ENCODE assay signal across 13 cellular contexts in the genomic region with DNA sequence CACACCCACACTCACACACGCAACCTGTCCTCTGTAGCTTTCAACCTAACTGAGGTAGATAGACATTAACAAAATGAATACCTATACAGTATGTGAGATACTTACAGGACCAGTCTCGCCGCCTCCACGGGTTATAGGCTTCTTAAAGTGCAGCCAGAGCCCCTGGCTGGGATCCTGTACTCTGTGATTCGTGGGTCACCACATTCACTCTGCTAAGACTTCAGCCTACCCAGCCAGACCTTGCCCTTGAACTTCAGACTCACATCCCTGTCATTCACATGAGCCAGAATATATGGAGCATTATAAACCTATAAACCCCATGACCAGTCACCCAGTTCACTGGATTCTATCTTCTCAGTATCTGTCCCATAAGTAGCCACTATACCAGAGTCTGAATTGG. TPM values are rescaled to one million over a fixed set of nuclear protein-coding genes. Genes with fewer than 3 reads are reported as not detected.
A peak's percentile ranks its signal among the peaks of the same experiment; 100 is the strongest.
DNase-seq lines count a peak whose midpoint lies in the region; ATAC-seq, FAIRE-seq and TF ChIP-seq lines count a peak whose summit lies in the region.
"Had no signal": no experiment of that assay in that cellular context is flagged by ENCODE, and none has a peak within 500 bp of the region (broad histone marks: within the 10 kb centered on the region; RNA-seq: fewer than 3 reads in every experiment).

No MANE protein-coding gene starts in this region.

- ATAC-seq in activated B cell treated with CpG ODN at 0.5 μM for 24 hours (ENCODE audit: low read depth), result no peak
- ATAC-seq: Panc1 had no signal

- no peak overlapping the region for H3K4me2 ChIP-seq in OCI-LY7 (ENCODE audit: low read length)

- DNase-seq in activated CD4-positive, alpha-beta T cell treated with anti-CD3 and anti-CD28 coated beads, Interleukin-2, amount 10 ng/mL, durations not matched to agents 24 days and 14 days, result no peak
- DNase-seq in activated CD4-positive, alpha-beta T cell treated with anti-CD3 and anti-CD28 coated beads, Interleukin-2, amount 50 U/mL, for 48 hours, result no peak
- DNase-seq in activated B cell treated with CpG ODN at 0.5 μM for 24 hours (no peak), epithelial cell of prostate (ENCODE audit: low read depth, low spot score) (no peak), small intestine (peak; percentile 42), OCI-LY7 (ENCODE audit: low spot score) (no peak), GM19239 (ENCODE audit: insufficient read length, low spot score) (no peak)
- DNase-seq in stimulated activated naive CD4-positive, alpha-beta T cell treated with Interleukin-2 at 50 U/mL for 16 hours (lab: John Stamatoyannopoulos, UW), result no peak
- DNase-seq: NCI-H1092 treated with DMSO at 0.1 percent for 48 hours had no signal

- BruUV-seq in OCI-LY7 (replicated peaks; lab: Mats Ljungman, UMichigan), result no TSS peak

- TF ChIP-seq CTCF in activated B cell treated with CpG ODN at 0.5 μM for 24 hours (IDR thresholded peaks at IDR 0.05) (no peak), OCI-LY7 (conservative IDR thresholded peaks at IDR 0.05; ENCODE audit: low read length) (no peak)

- intact Hi-C loops in activated CD4-positive, alpha-beta T cell treated with anti-CD3 and anti-CD28 coated beads, Interleukin-2, amount 10 ng/mL, durations not matched to agents 24 days and 14 days (cut with micrococcal nuclease), result no loop called here
- intact Hi-C loops in activated B cell treated with CpG ODN at 0.5 μM for 24 hours (cut with micrococcal nuclease), result loop anchor here (1.0 kb wide), 2 partner anchors 36 to 66 kb away; no protein-coding TSS in a partner anchor
- intact Hi-C loops in OCI-LY7 (cut with micrococcal nuclease; ENCODE audit: unreplicated experiment), result no loop called here

- H3K27ac Mint-ChIP-seq in activated CD4-positive, alpha-beta T cell treated with anti-CD3 and anti-CD28 coated beads, Interleukin-2, amount 10 ng/mL, durations not matched to agents 24 days and 14 days, result peak overlapping the region; percentile 89
- peak overlapping the region; percentile 15 for H3K27ac Mint-ChIP-seq in activated B cell treated with CpG ODN at 0.5 μM for 24 hours

- WGBS in small intestine, 3 donors, result 66 to 81% (median 73%) methylated on average over 5 of the region's 5 CpGs

- peak overlapping the region; percentile 59 for H3K4me3 Mint-ChIP-seq in activated CD4-positive, alpha-beta T cell treated with anti-CD3 and anti-CD28 coated beads, Interleukin-2, amount 10 ng/mL, durations not matched to agents 24 days and 14 days
- peak overlapping the region; percentile 86 for H3K4me3 Mint-ChIP-seq in activated B cell treated with CpG ODN at 0.5 μM for 24 hours

- H3K9me3 ChIP-seq in small intestine (ENCODE audit: control insufficient read depth, low read depth) (no peaks in the 10 kb centered on the region), OCI-LY7 (ENCODE audit: low read length) (no peaks in the 10 kb centered on the region)
- H3K9me3 ChIP-seq: esophagus muscularis mucosa, stomach had no signal

- FAIRE-seq in small intestine (lab: Jason Lieb, UNC), result no peak
- no peak for FAIRE-seq in GM19239 (lab: Jason Lieb, UNC)
- FAIRE-seq: A204.1 had no signal

- no peaks in the 10 kb centered on the region for H3K79me2 ChIP-seq in OCI-LY7 (ENCODE audit: insufficient read depth, low read depth, low read length)

- CTCF ChIA-PET in activated B cell treated with CpG ODN at 0.5 μM for 24 hours (lab: Charles Lee) (interaction anchor here (0.8 to 2.0 kb wide), 5 partner anchors 37 to 185 kb away, joined by 3 to 16 read pairs (median 6); no protein-coding TSS in a partner anchor), OCI-LY7 (lab: Charles Lee; ENCODE audit: unreplicated experiment) (no interaction called here)

- H3K9me3 Mint-ChIP-seq in activated CD4-positive, alpha-beta T cell treated with anti-CD3 and anti-CD28 coated beads, Interleukin-2, amount 10 ng/mL, durations not matched to agents 24 days and 14 days, result peaks cover 8% of the 10 kb centered on the region
- no peaks in the 10 kb centered on the region for H3K9me3 Mint-ChIP-seq in activated B cell treated with CpG ODN at 0.5 μM for 24 hours

- no peaks in the 10 kb centered on the region for H3K9me2 ChIP-seq in OCI-LY7 (ENCODE audit: insufficient read depth, low read length)

- H3K27ac ChIP-seq in epithelial cell of prostate, result peak overlapping the region; percentile 75
- no peak overlapping the region for H3K27ac ChIP-seq in small intestine (ENCODE audit: low read depth in 1 of 2, low read length in 1 of 2)
- H3K27ac ChIP-seq in OCI-LY7 (ENCODE audit: low read depth, low read length, poor library complexity, severe bottlenecking), result no peak overlapping the region

- H2AFZ ChIP-seq in OCI-LY7 (ENCODE audit: low read length), result no peak overlapping the region

- H4K20me1 ChIP-seq in OCI-LY7 (ENCODE audit: insufficient read depth, low read length), result no peaks in the 10 kb centered on the region

- peaks cover 2% of the 10 kb centered on the region for H3K27me3 Mint-ChIP-seq in activated CD4-positive, alpha-beta T cell treated with anti-CD3 and anti-CD28 coated beads, Interleukin-2, amount 10 ng/mL, durations not matched to agents 24 days and 14 days
- peaks cover 2% of the 10 kb centered on the region for H3K27me3 Mint-ChIP-seq in activated B cell treated with CpG ODN at 0.5 μM for 24 hours

- peaks cover 10% of the 10 kb centered on the region for H3K36me3 Mint-ChIP-seq in activated CD4-positive, alpha-beta T cell treated with anti-CD3 and anti-CD28 coated beads, Interleukin-2, amount 10 ng/mL, durations not matched to agents 24 days and 14 days (ENCODE audit: low read depth)
- no peaks in the 10 kb centered on the region for H3K36me3 Mint-ChIP-seq in activated B cell treated with CpG ODN at 0.5 μM for 24 hours (ENCODE audit: low read depth)

- POLR2A ChIA-PET in activated B cell treated with CpG ODN at 0.5 μM for 24 hours (lab: Charles Lee), result interaction anchor here (1.3 to 2.1 kb wide), 3 partner anchors 14 to 125 kb away, joined by 3 to 20 read pairs (median 14); a partner anchor contains a TSS
- POLR2A ChIA-PET in OCI-LY7 (lab: Charles Lee), result no interaction called here

- H3K36me3 ChIP-seq in small intestine (ENCODE audit: control insufficient read depth in 2 of 2, insufficient read depth in 2 of 2, low read length in 2 of 2) (no peaks in the 10 kb centered on the region), OCI-LY7 (ENCODE audit: insufficient read depth, low read length) (no peaks in the 10 kb centered on the region)
- H3K36me3 ChIP-seq: esophagus muscularis mucosa, stomach had no signal

- H3K4me1 ChIP-seq in small intestine (ENCODE audit: control insufficient read depth in 2 of 2, insufficient read depth in 1 of 2, low read depth in 1 of 2, low read length in 1 of 2) (no peaks in the 10 kb centered on the region), OCI-LY7 (ENCODE audit: insufficient read depth, low read length, poor library complexity, severe bottlenecking) (peaks cover 8% of the 10 kb centered on the region)

- H3K4me3 ChIP-seq in small intestine (ENCODE audit: low read depth in 1 of 2, low read length in 2 of 2) (no peak overlapping the region), OCI-LY7 (ENCODE audit: low read depth, low read length, poor library complexity, severe bottlenecking) (no peak overlapping the region)

- peaks cover 28% of the 10 kb centered on the region for H3K4me1 Mint-ChIP-seq in activated CD4-positive, alpha-beta T cell treated with anti-CD3 and anti-CD28 coated beads, Interleukin-2, amount 10 ng/mL, durations not matched to agents 24 days and 14 days
- peaks cover 21% of the 10 kb centered on the region for H3K4me1 Mint-ChIP-seq in activated B cell treated with CpG ODN at 0.5 μM for 24 hours

- H3K27me3 ChIP-seq in small intestine (ENCODE audit: control insufficient read depth in 2 of 2, insufficient read depth in 2 of 2, low read length in 2 of 2), result no peaks in the 10 kb centered on the region
- H3K27me3 ChIP-seq: esophagus muscularis mucosa, stomach had no signal

RNA-seq across cellular contexts. Expression of a gene that starts 1.4 kb away (rescaled TPM):
- 0.17 and 0.54 TPM in 2 replicates for total RNA-seq in activated CD4-positive, alpha-beta T cell treated with anti-CD3 and anti-CD28 coated beads, Interleukin-2, amount 10 ng/mL, durations not matched to agents 24 days and 14 days
- total RNA-seq in activated B cell treated with CpG ODN at 0.5 μM for 24 hours (0.10 and 0.11 TPM in 2 replicates), OCI-LY7 (2022) (0.11 TPM in 1 of 2 replicates, not detected in the other)
- under 1 TPM; 0.19 to 0.89 (median 0.81) TPM for polyA plus RNA-seq in small intestine
- total RNA-seq in OCI-LY7 (2014; rRNA removed; shearing (Covaris generic)), result 0.13 TPM in 1 of 2 replicates, not detected in the other

RNA-seq across cellular contexts. Expression of a gene that starts 11.0 kb away (rescaled TPM):
- total RNA-seq in activated CD4-positive, alpha-beta T cell treated with anti-CD3 and anti-CD28 coated beads, Interleukin-2, amount 10 ng/mL, durations not matched to agents 24 days and 14 days, result 4.1 and 4.2 TPM in 2 replicates
- total RNA-seq in activated B cell treated with CpG ODN at 0.5 μM for 24 hours (2.4 and 6.5 TPM in 2 replicates), OCI-LY7 (2022) (7.7 and 11.8 TPM in 2 replicates)
- 10 to 100 TPM in 1 of 3 donors, 1 to 10 TPM in 2; 7.8 to 16.3 (median 8.8) TPM for polyA plus RNA-seq in small intestine
- 5.8 and 10.4 TPM in 2 replicates for total RNA-seq in OCI-LY7 (2014; rRNA removed; shearing (Covaris generic))

RNA-seq across cellular contexts. Expression of a gene that starts 49.8 kb away (rescaled TPM):
- total RNA-seq in activated CD4-positive, alpha-beta T cell treated with anti-CD3 and anti-CD28 coated beads, Interleukin-2, amount 10 ng/mL, durations not matched to agents 24 days and 14 days, result 11.4 and 12.8 TPM in 2 replicates
- total RNA-seq in activated B cell treated with CpG ODN at 0.5 μM for 24 hours, result 21.6 and 23.8 TPM in 2 replicates
- 100 to 1,000 TPM in 2 of 3 donors, 10 to 100 TPM in 1; 57.6 to 266 (median 191) TPM for polyA plus RNA-seq in small intestine
- 23.5 and 24.5 TPM in 2 replicates for total RNA-seq in OCI-LY7 (2014; rRNA removed; shearing (Covaris generic))
- 13.2 and 13.5 TPM in 2 replicates for total RNA-seq in OCI-LY7 (2022)
